Comparison of ENCODE assay signal across 20 cellular contexts in genomic region chr17:67496286-67496685, GRCh38.
"Had no signal": no experiment of that assay in that cellular context is flagged by ENCODE, and none has a peak within 500 bp of the region (broad histone marks: within the 10 kb centered on the region; RNA-seq: fewer than 3 reads in every experiment).

No MANE protein-coding gene starts in this region.

- H3K27ac Mint-ChIP-seq: activated CD4-positive, alpha-beta memory T cell treated with anti-CD3 and anti-CD28 coated beads, Interleukin-2, amount 10 ng/mL, durations not matched to agents 7 days and 5 days; activated naive CD8-positive, alpha-beta T cell; dendritic cell treated with granulocyte-macrophage colony-stimulating factor and Interleukin-4, amounts not matched to agents 40 ng/mL and 50 ng/mL, for 4 days; T-cell had no signal

- ATAC-seq: left lung; mucosa of descending colon; naive thymus-derived CD4-positive, alpha-beta T cell; T-cell; upper lobe of right lung had no signal

- H3K4me3 Mint-ChIP-seq: activated CD4-positive, alpha-beta memory T cell treated with anti-CD3 and anti-CD28 coated beads, Interleukin-2, amount 10 ng/mL, durations not matched to agents 7 days and 5 days; activated naive CD8-positive, alpha-beta T cell; dendritic cell treated with granulocyte-macrophage colony-stimulating factor and Interleukin-4, amounts not matched to agents 40 ng/mL and 50 ng/mL, for 4 days; T-cell had no signal

- H3K9me3 Mint-ChIP-seq: T-cell had no signal

- H3K27me3 Mint-ChIP-seq: activated CD4-positive, alpha-beta memory T cell treated with anti-CD3 and anti-CD28 coated beads, Interleukin-2, amount 10 ng/mL, durations not matched to agents 7 days and 5 days; activated naive CD8-positive, alpha-beta T cell; dendritic cell treated with granulocyte-macrophage colony-stimulating factor and Interleukin-4, amounts not matched to agents 40 ng/mL and 50 ng/mL, for 4 days; naive thymus-derived CD4-positive, alpha-beta T cell; T-cell had no signal

- H3K4me3 ChIP-seq: breast epithelium, left lung, mucosa of descending colon, right atrium auricular region, upper lobe of right lung had no signal

- DNase-seq: activated CD4-positive, alpha-beta memory T cell treated with anti-CD3 and anti-CD28 coated beads, Interleukin-2, amount 10 ng/mL, durations not matched to agents 7 days and 5 days; activated CD8-positive, alpha-beta memory T cell treated with anti-CD3 and anti-CD28 coated beads, Interleukin-2, amount 50 U/mL, for 4 hours; activated gamma-delta T cell treated with Interleukin-2 at 50 U/mL for 16 hours; cerebellar nuclear complex; effector memory CD4-positive, alpha-beta T cell; head of caudate nucleus; left lung; mucosa of descending colon; naive thymus-derived CD4-positive, alpha-beta T cell; SK-N-SH; small intestine; stimulated activated CD4-positive, alpha-beta T cell treated with anti-CD3 and anti-CD28 coated beads, Interleukin-4, amount 100 ng/mL, for 24 hours; stimulated activated naive CD4-positive, alpha-beta T cell; T-cell; T-helper 9 cell; upper lobe of right lung had no signal
